In genomic region chr16:10949424-10949970, GRCh38 we compare ENCODE assay signal across 8 cellular contexts. TPM values are rescaled to one million over a fixed set of nuclear protein-coding genes. Genes with fewer than 3 reads are reported as not detected.
DNase-seq lines count a peak whose midpoint lies in the region; ATAC-seq, FAIRE-seq and TF ChIP-seq lines count a peak whose summit lies in the region.

No MANE protein-coding gene starts in this region.

- FAIRE-seq in GM19239 (lab: Jason Lieb, UNC), result peak; percentile 88

- ATAC-seq in HG03108 (IDR thresholded peaks at IDR 0.05; ENCODE audit: unreplicated experiment) (peak; percentile 66), SK-N-SH treated with all-trans-retinoic acid at 6 μM for 48 hours (no peak)

- H3K36me3 Mint-ChIP-seq in CD14-positive monocyte, result peaks cover 7 to 8% of the 10 kb centered on the region in 2 donors
- no peaks in the 10 kb centered on the region for H3K36me3 Mint-ChIP-seq in type B pancreatic cell

- POLR2A ChIA-PET in RWPE1 (lab: Yijun Ruan, JAX; ENCODE audit: low non-redundant PET), result no interaction called here

- intact Hi-C loops in CD14-positive monocyte (cut with micrococcal nuclease), result loop anchor here (10.0 kb wide), 2 partner anchors 205 to 965 kb away; partner anchors contain the start of genes GSPT1 (in 1 of the 2) and NUBP1 (in 1 of the 2)

- peak; percentile 84 for DNase-seq in CD14-positive monocyte (ENCODE audit: low spot score)
- peak; percentile 51 for DNase-seq in GM19239 (ENCODE audit: insufficient read length, low spot score)
- no peak for DNase-seq in RWPE1 (ENCODE audit: low spot score)
- peak; percentile 30 for DNase-seq in effector CD4-positive, alpha-beta T cell
- DNase-seq in type B pancreatic cell (ENCODE audit: extremely low spot score, unreplicated experiment), result no peak
- no peak for DNase-seq in foreskin melanocyte

- CTCF ChIA-PET in RWPE1 (lab: Yijun Ruan, JAX), result interaction anchor here (0.5 to 2.4 kb wide), 5 partner anchors 9 to 385 kb away, joined by 3 to 10 read pairs (median 6); no protein-coding TSS in a partner anchor

- peak overlapping the region; percentile 5; the same call in 1 of the 2 replicates for H3K27ac ChIP-seq in RWPE1

- H3K4me1 Mint-ChIP-seq in CD14-positive monocyte (peaks cover 42% of the 10 kb centered on the region), type B pancreatic cell (ENCODE audit: unreplicated experiment) (peaks cover 62% of the 10 kb centered on the region)

- H3K27ac Mint-ChIP-seq in CD14-positive monocyte (peak overlapping the region in 4 of 7 donors; percentile 8 to 85 (median 80)), type B pancreatic cell (peak overlapping the region; percentile 10)

- H3K27me3 Mint-ChIP-seq in CD14-positive monocyte (ENCODE audit: low read depth in 3 of 3) (peaks cover 0 to 1% (median 1%) of the 10 kb centered on the region in 3 donors), type B pancreatic cell (no peaks in the 10 kb centered on the region)

- no peaks in the 10 kb centered on the region for H3K9me3 Mint-ChIP-seq in CD14-positive monocyte
- no peaks in the 10 kb centered on the region for H3K9me3 Mint-ChIP-seq in type B pancreatic cell

- TF ChIP-seq CTCF in CD14-positive monocyte (IDR thresholded peaks at IDR 0.05) (peak; percentile 50), RWPE1 (conservative IDR thresholded peaks at IDR 0.05; ENCODE audit: low read depth) (no peak), type B pancreatic cell (conservative IDR thresholded peaks at IDR 0.05) (no peak)

- H3K4me3 Mint-ChIP-seq in CD14-positive monocyte (no peak overlapping the region), type B pancreatic cell (peak overlapping the region; percentile 26)

TF ChIP-seq in SK-N-SH treated with all-trans-retinoic acid at 6 μM for 48 hours, 23 proteins besides CTCF, POLR2A, EP300 and RAD21:
- TF ChIP-seq ISL1 (CRISPR knock-in tag; IDR thresholded peaks at IDR 0.05) (no peak), ZFP3 (CRISPR knock-in tag; IDR thresholded peaks at IDR 0.05) (no peak), SNAI2 (CRISPR knock-in tag; IDR thresholded peaks at IDR 0.05) (no peak), RARB (CRISPR knock-in tag; IDR thresholded peaks at IDR 0.05) (no peak), BACH2 (CRISPR knock-in tag; IDR thresholded peaks at IDR 0.05; ENCODE audit: borderline replicate concordance) (no peak), ZFP30 (CRISPR knock-in tag; IDR thresholded peaks at IDR 0.05) (no peak), TOX (CRISPR knock-in tag; IDR thresholded peaks at IDR 0.05; ENCODE audit: borderline replicate concordance) (no peak)

RNA-seq across cellular contexts. Expression of gene CLEC16A, which starts 5.1 kb away (rescaled TPM):
- 1 to 10 TPM; 3.4 to 5.8 TPM for polyA plus RNA-seq in CD14-positive monocyte
- 33.4 and 36.8 TPM in 2 replicates for total RNA-seq in type B pancreatic cell (ENCODE audit: low replicate concordance)

RNA-seq across cellular contexts. Expression of gene DEXI, which starts 7.2 kb away (rescaled TPM):
- 10 to 100 TPM in 1 of 2 donors, 1 to 10 TPM in 1; 6.8 to 10.8 TPM for polyA plus RNA-seq in CD14-positive monocyte
- 36.6 and 37.7 TPM in 2 replicates for total RNA-seq in type B pancreatic cell (ENCODE audit: low replicate concordance)

Comparison
In these comparisons a context has a peak if more than half of its experiments do, and no peak if none do; other contexts are left out.
1. DNase-seq: peak in CD14-positive monocyte (single experiment), GM19239 (single experiment) and effector CD4-positive, alpha-beta T cell (single experiment); none in RWPE1 (single experiment), type B pancreatic cell (single experiment) and foreskin melanocyte (single experiment).